In the genomic region with DNA sequence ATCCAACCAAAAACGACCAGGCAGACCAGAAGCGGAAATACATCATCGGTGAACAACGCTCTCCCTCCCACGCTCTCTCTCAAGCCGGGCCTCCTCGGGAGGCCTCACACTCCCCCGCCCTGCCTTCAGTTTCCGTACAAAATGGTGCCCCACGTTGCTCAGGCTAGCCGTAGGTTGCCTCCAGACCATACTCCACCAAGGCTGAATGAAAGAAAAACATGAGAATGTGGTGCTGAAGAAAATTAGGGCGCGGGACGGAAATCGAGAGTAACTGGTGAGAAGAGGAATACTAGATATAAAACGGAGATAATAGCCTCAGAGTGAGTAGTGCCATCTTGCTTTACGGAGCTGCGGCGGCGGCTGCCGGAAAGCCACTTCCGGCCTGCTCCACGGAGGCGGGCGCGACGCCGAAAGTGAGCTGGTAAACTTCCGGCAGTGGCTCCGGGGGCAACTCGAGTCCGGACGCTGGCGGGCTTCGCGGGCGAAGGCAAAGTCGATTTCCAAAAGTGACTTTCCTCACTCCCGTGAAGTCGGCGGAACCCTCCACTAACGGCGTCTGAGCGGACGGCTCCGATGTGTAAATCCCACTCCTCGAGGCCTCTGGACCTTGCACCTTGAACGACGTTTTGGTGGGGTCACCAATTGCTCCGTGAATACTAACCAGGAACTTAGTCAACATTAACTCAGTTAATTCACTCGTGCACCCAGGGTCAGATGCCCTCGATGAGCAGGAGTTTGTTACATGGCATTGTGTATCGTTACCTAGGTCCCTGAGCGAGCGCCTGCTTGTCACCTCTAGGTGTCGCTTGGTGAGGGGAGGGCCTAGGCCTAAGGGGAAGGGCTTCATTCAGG, we compare ENCODE assay signal across 1 cellular context.
TF ChIP-seq lines count a peak whose summit lies in the region.

A gene (minus strand): TSS at position 7 of the 852 bp plus-strand sequence. CDS start 980 bp downstream, outside the sequence.

TF ChIP-seq in HepG2, 621 proteins besides CTCF, POLR2A, EP300 and RAD21 (continued from another document and continues in another):
- TF ChIP-seq, protein P1, sequence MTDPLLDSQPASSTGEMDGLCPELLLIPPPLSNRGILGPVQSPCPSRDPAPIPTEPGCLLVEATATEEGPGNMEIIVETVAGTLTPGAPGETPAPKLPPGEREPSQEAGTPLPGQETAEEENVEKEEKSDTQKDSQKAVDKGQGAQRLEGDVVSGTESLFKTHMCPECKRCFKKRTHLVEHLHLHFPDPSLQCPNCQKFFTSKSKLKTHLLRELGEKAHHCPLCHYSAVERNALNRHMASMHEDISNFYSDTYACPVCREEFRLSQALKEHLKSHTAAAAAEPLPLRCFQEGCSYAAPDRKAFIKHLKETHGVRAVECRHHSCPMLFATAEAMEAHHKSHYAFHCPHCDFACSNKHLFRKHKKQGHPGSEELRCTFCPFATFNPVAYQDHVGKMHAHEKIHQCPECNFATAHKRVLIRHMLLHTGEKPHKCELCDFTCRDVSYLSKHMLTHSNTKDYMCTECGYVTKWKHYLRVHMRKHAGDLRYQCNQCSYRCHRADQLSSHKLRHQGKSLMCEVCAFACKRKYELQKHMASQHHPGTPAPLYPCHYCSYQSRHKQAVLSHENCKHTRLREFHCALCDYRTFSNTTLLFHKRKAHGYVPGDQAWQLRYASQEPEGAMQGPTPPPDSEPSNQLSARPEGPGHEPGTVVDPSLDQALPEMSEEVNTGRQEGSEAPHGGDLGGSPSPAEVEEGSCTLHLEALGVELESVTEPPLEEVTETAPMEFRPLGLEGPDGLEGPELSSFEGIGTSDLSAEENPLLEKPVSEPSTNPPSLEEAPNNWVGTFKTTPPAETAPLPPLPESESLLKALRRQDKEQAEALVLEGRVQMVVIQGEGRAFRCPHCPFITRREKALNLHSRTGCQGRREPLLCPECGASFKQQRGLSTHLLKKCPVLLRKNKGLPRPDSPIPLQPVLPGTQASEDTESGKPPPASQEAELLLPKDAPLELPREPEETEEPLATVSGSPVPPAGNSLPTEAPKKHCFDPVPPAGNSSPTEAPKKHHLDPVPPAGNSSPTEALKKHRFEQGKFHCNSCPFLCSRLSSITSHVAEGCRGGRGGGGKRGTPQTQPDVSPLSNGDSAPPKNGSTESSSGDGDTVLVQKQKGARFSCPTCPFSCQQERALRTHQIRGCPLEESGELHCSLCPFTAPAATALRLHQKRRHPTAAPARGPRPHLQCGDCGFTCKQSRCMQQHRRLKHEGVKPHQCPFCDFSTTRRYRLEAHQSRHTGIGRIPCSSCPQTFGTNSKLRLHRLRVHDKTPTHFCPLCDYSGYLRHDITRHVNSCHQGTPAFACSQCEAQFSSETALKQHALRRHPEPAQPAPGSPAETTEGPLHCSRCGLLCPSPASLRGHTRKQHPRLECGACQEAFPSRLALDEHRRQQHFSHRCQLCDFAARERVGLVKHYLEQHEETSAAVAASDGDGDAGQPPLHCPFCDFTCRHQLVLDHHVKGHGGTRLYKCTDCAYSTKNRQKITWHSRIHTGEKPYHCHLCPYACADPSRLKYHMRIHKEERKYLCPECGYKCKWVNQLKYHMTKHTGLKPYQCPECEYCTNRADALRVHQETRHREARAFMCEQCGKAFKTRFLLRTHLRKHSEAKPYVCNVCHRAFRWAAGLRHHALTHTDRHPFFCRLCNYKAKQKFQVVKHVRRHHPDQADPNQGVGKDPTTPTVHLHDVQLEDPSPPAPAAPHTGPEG (CRISPR knock-in tag; IDR thresholded peaks at IDR 0.05), result peak; percentile 88
- TF ChIP-seq NBN (conservative IDR thresholded peaks at IDR 0.05), result no peak
- no peak for TF ChIP-seq ETV6 (CRISPR knock-in tag; conservative IDR thresholded peaks at IDR 0.05)
- TF ChIP-seq LCORL (IDR thresholded peaks at IDR 0.05), result no peak
- TF ChIP-seq LCORL (CRISPR knock-in tag; IDR thresholded peaks at IDR 0.05), result peak; percentile 61; the same call in 1 of the 2 replicates
- peak; percentile 86 for TF ChIP-seq ZNF605 (CRISPR knock-in tag; IDR thresholded peaks at IDR 0.05)
- TF ChIP-seq, protein P2, sequence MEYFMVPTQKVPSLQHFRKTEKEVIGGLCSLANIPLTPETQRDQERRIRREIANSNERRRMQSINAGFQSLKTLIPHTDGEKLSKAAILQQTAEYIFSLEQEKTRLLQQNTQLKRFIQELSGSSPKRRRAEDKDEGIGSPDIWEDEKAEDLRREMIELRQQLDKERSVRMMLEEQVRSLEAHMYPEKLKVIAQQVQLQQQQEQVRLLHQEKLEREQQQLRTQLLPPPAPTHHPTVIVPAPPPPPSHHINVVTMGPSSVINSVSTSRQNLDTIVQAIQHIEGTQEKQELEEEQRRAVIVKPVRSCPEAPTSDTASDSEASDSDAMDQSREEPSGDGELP (IDR thresholded peaks at IDR 0.05; ENCODE audit: borderline replicate concordance, low read depth), result 0 out of 2 replicates have a peak, but pooled peaks have one; percentile 5
- TF ChIP-seq, protein P3, sequence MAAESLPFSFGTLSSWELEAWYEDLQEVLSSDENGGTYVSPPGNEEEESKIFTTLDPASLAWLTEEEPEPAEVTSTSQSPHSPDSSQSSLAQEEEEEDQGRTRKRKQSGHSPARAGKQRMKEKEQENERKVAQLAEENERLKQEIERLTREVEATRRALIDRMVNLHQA (CRISPR knock-in tag; IDR thresholded peaks at IDR 0.05), result no peak
- 0 out of 2 replicates have a peak, but pooled peaks have one; percentile 28 for TF ChIP-seq ZNF546 (CRISPR knock-in tag; conservative IDR thresholded peaks at IDR 0.05)
- TF ChIP-seq, protein P4, sequence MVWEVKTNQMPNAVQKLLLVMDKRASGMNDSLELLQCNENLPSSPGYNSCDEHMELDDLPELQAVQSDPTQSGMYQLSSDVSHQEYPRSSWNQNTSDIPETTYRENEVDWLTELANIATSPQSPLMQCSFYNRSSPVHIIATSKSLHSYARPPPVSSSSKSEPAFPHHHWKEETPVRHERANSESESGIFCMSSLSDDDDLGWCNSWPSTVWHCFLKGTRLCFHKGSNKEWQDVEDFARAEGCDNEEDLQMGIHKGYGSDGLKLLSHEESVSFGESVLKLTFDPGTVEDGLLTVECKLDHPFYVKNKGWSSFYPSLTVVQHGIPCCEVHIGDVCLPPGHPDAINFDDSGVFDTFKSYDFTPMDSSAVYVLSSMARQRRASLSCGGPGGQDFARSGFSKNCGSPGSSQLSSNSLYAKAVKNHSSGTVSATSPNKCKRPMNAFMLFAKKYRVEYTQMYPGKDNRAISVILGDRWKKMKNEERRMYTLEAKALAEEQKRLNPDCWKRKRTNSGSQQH (CRISPR knock-in tag; IDR thresholded peaks at IDR 0.05; ENCODE audit: low read depth), result peak; percentile 61; the same call in 1 of the 2 replicates
- TF ChIP-seq MAFK (conservative IDR thresholded peaks at IDR 0.05 in 1 of 2, IDR thresholded peaks at IDR 0.05 in 1 of 2; ENCODE audit: low read length in 2 of 2), result no peak
- TF ChIP-seq NFYC (CRISPR knock-in tag; IDR thresholded peaks at IDR 0.05), result peak; percentile 54
- TF ChIP-seq FOXJ3 (CRISPR knock-in tag; IDR thresholded peaks at IDR 0.05; ENCODE audit: borderline replicate concordance), result peak; percentile 69
- peak; percentile 89 for TF ChIP-seq ATF1 (CRISPR knock-in tag; IDR thresholded peaks at IDR 0.05)
- TF ChIP-seq, protein P5, sequence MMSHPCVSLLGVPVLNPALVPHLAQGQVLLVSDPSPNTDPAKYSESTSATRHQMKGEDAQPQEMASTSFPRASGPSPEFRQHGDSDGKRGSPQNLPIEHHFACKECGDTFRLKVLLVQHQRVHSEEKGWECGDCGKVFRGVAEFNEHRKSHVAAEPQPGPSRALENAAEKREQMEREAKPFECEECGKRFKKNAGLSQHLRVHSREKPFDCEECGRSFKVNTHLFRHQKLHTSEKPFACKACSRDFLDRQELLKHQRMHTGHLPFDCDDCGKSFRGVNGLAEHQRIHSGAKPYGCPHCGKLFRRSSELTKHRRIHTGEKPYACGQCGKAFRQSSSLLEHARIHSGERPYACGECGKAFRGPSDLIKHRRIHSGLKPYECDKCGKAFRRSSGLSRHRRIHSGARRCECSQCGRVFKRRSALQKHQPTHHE (CRISPR knock-in tag; IDR thresholded peaks at IDR 0.05; ENCODE audit: borderline replicate concordance), result peak; percentile 71
- TF ChIP-seq SALL1 (CRISPR knock-in tag; IDR thresholded peaks at IDR 0.05), result peak; percentile 58
- no peak for TF ChIP-seq PTBP1 (IDR thresholded peaks at IDR 0.05; ENCODE audit: low read depth, low read length, poor library complexity, severe bottlenecking)
- TF ChIP-seq ZNF607 (CRISPR knock-in tag; IDR thresholded peaks at IDR 0.05; ENCODE audit: borderline replicate concordance), result peak; percentile 52
- TF ChIP-seq ZNF569 (CRISPR knock-in tag; IDR thresholded peaks at IDR 0.05; ENCODE audit: borderline replicate concordance), result peak; percentile 84; the same call in 1 of the 2 replicates
- peak; percentile 73 for TF ChIP-seq HDAC1 (CRISPR knock-in tag; IDR thresholded peaks at IDR 0.05)
- TF ChIP-seq, protein P6, sequence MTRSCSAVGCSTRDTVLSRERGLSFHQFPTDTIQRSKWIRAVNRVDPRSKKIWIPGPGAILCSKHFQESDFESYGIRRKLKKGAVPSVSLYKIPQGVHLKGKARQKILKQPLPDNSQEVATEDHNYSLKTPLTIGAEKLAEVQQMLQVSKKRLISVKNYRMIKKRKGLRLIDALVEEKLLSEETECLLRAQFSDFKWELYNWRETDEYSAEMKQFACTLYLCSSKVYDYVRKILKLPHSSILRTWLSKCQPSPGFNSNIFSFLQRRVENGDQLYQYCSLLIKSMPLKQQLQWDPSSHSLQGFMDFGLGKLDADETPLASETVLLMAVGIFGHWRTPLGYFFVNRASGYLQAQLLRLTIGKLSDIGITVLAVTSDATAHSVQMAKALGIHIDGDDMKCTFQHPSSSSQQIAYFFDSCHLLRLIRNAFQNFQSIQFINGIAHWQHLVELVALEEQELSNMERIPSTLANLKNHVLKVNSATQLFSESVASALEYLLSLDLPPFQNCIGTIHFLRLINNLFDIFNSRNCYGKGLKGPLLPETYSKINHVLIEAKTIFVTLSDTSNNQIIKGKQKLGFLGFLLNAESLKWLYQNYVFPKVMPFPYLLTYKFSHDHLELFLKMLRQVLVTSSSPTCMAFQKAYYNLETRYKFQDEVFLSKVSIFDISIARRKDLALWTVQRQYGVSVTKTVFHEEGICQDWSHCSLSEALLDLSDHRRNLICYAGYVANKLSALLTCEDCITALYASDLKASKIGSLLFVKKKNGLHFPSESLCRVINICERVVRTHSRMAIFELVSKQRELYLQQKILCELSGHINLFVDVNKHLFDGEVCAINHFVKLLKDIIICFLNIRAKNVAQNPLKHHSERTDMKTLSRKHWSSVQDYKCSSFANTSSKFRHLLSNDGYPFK (CRISPR knock-in tag; IDR thresholded peaks at IDR 0.05; ENCODE audit: borderline replicate concordance), result peak; percentile 50
- TF ChIP-seq SOX6 (IDR thresholded peaks at IDR 0.05), result no peak
- peak; percentile 58; the same call in 1 of the 2 replicates for TF ChIP-seq SOX6 (CRISPR knock-in tag; IDR thresholded peaks at IDR 0.05)
- TF ChIP-seq HNF4A (CRISPR knock-in tag; IDR thresholded peaks at IDR 0.05), result peak; percentile 48; the same call in 1 of the 2 replicates
- no peak for TF ChIP-seq RFX3 (CRISPR knock-in tag; IDR thresholded peaks at IDR 0.05)
- TF ChIP-seq SRY (CRISPR knock-in tag; IDR thresholded peaks at IDR 0.05), result peak; percentile 87
- peak; percentile 61; the same call in 1 of the 2 replicates for TF ChIP-seq HDAC2 (CRISPR knock-in tag; IDR thresholded peaks at IDR 0.05)
- TF ChIP-seq SOX5 (CRISPR knock-in tag; IDR thresholded peaks at IDR 0.05; ENCODE audit: borderline replicate concordance), result peak; percentile 49; the same call in 1 of the 2 replicates
- peak; percentile 83; the same call in 1 of the 2 replicates for TF ChIP-seq MBD4 (IDR thresholded peaks at IDR 0.05; ENCODE audit: borderline replicate concordance, low read length)
- TF ChIP-seq DMAP1 (CRISPR knock-in tag; IDR thresholded peaks at IDR 0.05), result peak; percentile 69
- TF ChIP-seq ETV5 (CRISPR knock-in tag; IDR thresholded peaks at IDR 0.05; ENCODE audit: borderline replicate concordance), result peak; percentile 27; the same call in 1 of the 2 replicates
- TF ChIP-seq, protein P7, sequence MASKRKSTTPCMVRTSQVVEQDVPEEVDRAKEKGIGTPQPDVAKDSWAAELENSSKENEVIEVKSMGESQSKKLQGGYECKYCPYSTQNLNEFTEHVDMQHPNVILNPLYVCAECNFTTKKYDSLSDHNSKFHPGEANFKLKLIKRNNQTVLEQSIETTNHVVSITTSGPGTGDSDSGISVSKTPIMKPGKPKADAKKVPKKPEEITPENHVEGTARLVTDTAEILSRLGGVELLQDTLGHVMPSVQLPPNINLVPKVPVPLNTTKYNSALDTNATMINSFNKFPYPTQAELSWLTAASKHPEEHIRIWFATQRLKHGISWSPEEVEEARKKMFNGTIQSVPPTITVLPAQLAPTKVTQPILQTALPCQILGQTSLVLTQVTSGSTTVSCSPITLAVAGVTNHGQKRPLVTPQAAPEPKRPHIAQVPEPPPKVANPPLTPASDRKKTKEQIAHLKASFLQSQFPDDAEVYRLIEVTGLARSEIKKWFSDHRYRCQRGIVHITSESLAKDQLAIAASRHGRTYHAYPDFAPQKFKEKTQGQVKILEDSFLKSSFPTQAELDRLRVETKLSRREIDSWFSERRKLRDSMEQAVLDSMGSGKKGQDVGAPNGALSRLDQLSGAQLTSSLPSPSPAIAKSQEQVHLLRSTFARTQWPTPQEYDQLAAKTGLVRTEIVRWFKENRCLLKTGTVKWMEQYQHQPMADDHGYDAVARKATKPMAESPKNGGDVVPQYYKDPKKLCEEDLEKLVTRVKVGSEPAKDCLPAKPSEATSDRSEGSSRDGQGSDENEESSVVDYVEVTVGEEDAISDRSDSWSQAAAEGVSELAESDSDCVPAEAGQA (IDR thresholded peaks at IDR 0.05; ENCODE audit: low read depth), result peak; percentile 52; the same call in 1 of the 2 replicates
- TF ChIP-seq, protein P7 (CRISPR knock-in tag; IDR thresholded peaks at IDR 0.05; ENCODE audit: borderline replicate concordance), result no peak
- peak; percentile 41; the same call in 1 of the 2 replicates for TF ChIP-seq GATA4 (IDR thresholded peaks at IDR 0.05; ENCODE audit: borderline replicate concordance, low read depth)
- TF ChIP-seq GFI1 (CRISPR knock-in tag; IDR thresholded peaks at IDR 0.05; ENCODE audit: borderline replicate concordance), result peak; percentile 53; the same call in 1 of the 2 replicates
